In genomic region chr5:10578869-10579268, GRCh38 we compare ENCODE assay signal across 11 cellular contexts. TPM values are rescaled to one million over a fixed set of nuclear protein-coding genes. Genes with fewer than 3 reads are reported as not detected.
A peak's percentile ranks its signal among the peaks of the same experiment; 100 is the strongest.
DNase-seq lines count a peak whose midpoint lies in the region; ATAC-seq lines count a peak whose summit lies in the region.
"Had no signal": no experiment of that assay in that cellular context is flagged by ENCODE, and none has a peak within 500 bp of the region (broad histone marks: within the 10 kb centered on the region; RNA-seq: fewer than 3 reads in every experiment).

No MANE protein-coding gene starts in this region.

- ATAC-seq in activated T-cell treated with anti-CD3 and anti-CD28 coated beads, Interleukin-2, amount 50 U/mL, for 72 hours (replicated peaks in 1 of 2) = no peak
- ATAC-seq in HG02610 (IDR thresholded peaks at IDR 0.05; ENCODE audit: unreplicated experiment) = peak; percentile 52
- peak; percentile 87 for ATAC-seq in stimulated activated memory B cell treated with anti-CD40 and anti-IgM and Interleukin-4, amounts not matched to agents 10 μg/mL and 1 μg/mL and 100 μg/mL, for 72 hours

- H3K27me3 ChIP-seq in HAP-1 (ENCODE audit: low read depth) = no peaks in the 10 kb centered on the region
- H3K27me3 ChIP-seq: upper lobe of left lung had no signal

- no peaks in the 10 kb centered on the region for H3K4me1 ChIP-seq in HAP-1

- no peak overlapping the region for H3K27ac Mint-ChIP-seq in activated T-cell treated with anti-CD3 and anti-CD28 coated beads, Interleukin-2, amount 50 U/mL, for 72 hours
- no peak overlapping the region for H3K27ac Mint-ChIP-seq in activated T-cell treated with anti-CD3 and anti-CD28 coated beads, Interleukin-2, amount 50 U/mL, for 24 hours
- peak overlapping the region; percentile 73 to 92 (median 91) for H3K27ac Mint-ChIP-seq in IgD-negative memory B cell
- peak overlapping the region; percentile 72 for H3K27ac Mint-ChIP-seq in stimulated activated memory B cell treated with anti-CD40 and anti-IgM and Interleukin-4, amounts not matched to agents 10 μg/mL and 1 μg/mL and 100 μg/mL, for 72 hours

- H3K36me3 Mint-ChIP-seq in activated T-cell treated with anti-CD3 and anti-CD28 coated beads, Interleukin-2, amount 50 U/mL, for 72 hours (ENCODE audit: insufficient read depth in 2 of 2) = peaks cover 2 to 3% of the 10 kb centered on the region in 2 donors
- H3K36me3 Mint-ChIP-seq in activated T-cell treated with anti-CD3 and anti-CD28 coated beads, Interleukin-2, amount 50 U/mL, for 24 hours (ENCODE audit: low read depth) = no peaks in the 10 kb centered on the region
- peaks cover 3% of the 10 kb centered on the region for H3K36me3 Mint-ChIP-seq in IgD-negative memory B cell
- peaks cover 51% of the 10 kb centered on the region for H3K36me3 Mint-ChIP-seq in stimulated activated memory B cell treated with anti-CD40 and anti-IgM and Interleukin-4, amounts not matched to agents 10 μg/mL and 1 μg/mL and 100 μg/mL, for 72 hours

- in situ Hi-C loops in HAP-1 (cut with MboI; ENCODE audit: low sequenced_read_pairs) = no loop called here

- H3K27me3 Mint-ChIP-seq in activated T-cell treated with anti-CD3 and anti-CD28 coated beads, Interleukin-2, amount 50 U/mL, for 72 hours (ENCODE audit: low read depth) = peaks cover 5% of the 10 kb centered on the region
- peaks cover 13% of the 10 kb centered on the region for H3K27me3 Mint-ChIP-seq in activated T-cell treated with anti-CD3 and anti-CD28 coated beads, Interleukin-2, amount 50 U/mL, for 24 hours
- peaks cover 3% of the 10 kb centered on the region for H3K27me3 Mint-ChIP-seq in IgD-negative memory B cell
- H3K27me3 Mint-ChIP-seq in stimulated activated memory B cell treated with anti-CD40 and anti-IgM and Interleukin-4, amounts not matched to agents 10 μg/mL and 1 μg/mL and 100 μg/mL, for 72 hours = no peaks in the 10 kb centered on the region

- H3K9me3 Mint-ChIP-seq in activated T-cell treated with anti-CD3 and anti-CD28 coated beads, Interleukin-2, amount 50 U/mL, for 72 hours = no peaks in the 10 kb centered on the region
- H3K9me3 Mint-ChIP-seq in activated T-cell treated with anti-CD3 and anti-CD28 coated beads, Interleukin-2, amount 50 U/mL, for 24 hours = no peaks in the 10 kb centered on the region
- no peaks in the 10 kb centered on the region for H3K9me3 Mint-ChIP-seq in IgD-negative memory B cell
- no peaks in the 10 kb centered on the region for H3K9me3 Mint-ChIP-seq in stimulated activated memory B cell treated with anti-CD40 and anti-IgM and Interleukin-4, amounts not matched to agents 10 μg/mL and 1 μg/mL and 100 μg/mL, for 72 hours

- H3K4me3 ChIP-seq in HAP-1 = no peak overlapping the region
- H3K4me3 ChIP-seq: upper lobe of left lung had no signal

- H3K4me3 Mint-ChIP-seq in activated T-cell treated with anti-CD3 and anti-CD28 coated beads, Interleukin-2, amount 50 U/mL, for 72 hours = peak overlapping the region; percentile 34 to 82
- H3K4me3 Mint-ChIP-seq in activated T-cell treated with anti-CD3 and anti-CD28 coated beads, Interleukin-2, amount 50 U/mL, for 24 hours = no peak overlapping the region
- peak overlapping the region; percentile 57 to 84 (median 68) for H3K4me3 Mint-ChIP-seq in IgD-negative memory B cell
- peak overlapping the region; percentile 63 for H3K4me3 Mint-ChIP-seq in stimulated activated memory B cell treated with anti-CD40 and anti-IgM and Interleukin-4, amounts not matched to agents 10 μg/mL and 1 μg/mL and 100 μg/mL, for 72 hours

- no peak for DNase-seq in activated T-cell treated with anti-CD3 and anti-CD28 coated beads, Interleukin-2, amount 50 U/mL, for 72 hours
- no peak for DNase-seq in activated T-cell treated with anti-CD3 and anti-CD28 coated beads, Interleukin-2, amount 50 U/mL, for 24 hours
- DNase-seq in HAP-1 (ENCODE audit: low spot score in 2 of 2) (no peak), NCI-H1092 treated with DMSO at 0.1 percent for 48 hours (lab: John Stamatoyannopoulos, UW) (no peak)
- no peak for DNase-seq in stimulated activated CD4-positive, alpha-beta T cell treated with anti-CD3 and anti-CD28 coated beads, Interleukin-1b, Interleukin-23, amount 100 ng/mL, for 48 hours
- DNase-seq: activated CD4-positive, alpha-beta T cell treated with anti-CD3 and anti-CD28 coated beads for 4 hours; OCI-M1 had no signal

- H3K9me3 ChIP-seq in HAP-1 = no peaks in the 10 kb centered on the region
- H3K9me3 ChIP-seq: upper lobe of left lung had no signal

- H3K4me1 Mint-ChIP-seq in activated T-cell treated with anti-CD3 and anti-CD28 coated beads, Interleukin-2, amount 50 U/mL, for 72 hours (ENCODE audit: low read depth) = peaks cover 52% of the 10 kb centered on the region
- peaks cover 51% of the 10 kb centered on the region for H3K4me1 Mint-ChIP-seq in activated T-cell treated with anti-CD3 and anti-CD28 coated beads, Interleukin-2, amount 50 U/mL, for 24 hours (ENCODE audit: low read depth)
- H3K4me1 Mint-ChIP-seq in IgD-negative memory B cell = peaks cover 61 to 66% (median 62%) of the 10 kb centered on the region in 3 donors
- H3K4me1 Mint-ChIP-seq in stimulated activated memory B cell treated with anti-CD40 and anti-IgM and Interleukin-4, amounts not matched to agents 10 μg/mL and 1 μg/mL and 100 μg/mL, for 72 hours = peaks cover 91% of the 10 kb centered on the region

- no peaks in the 10 kb centered on the region for H3K36me3 ChIP-seq in HAP-1 (replicated peaks)
- H3K36me3 ChIP-seq: upper lobe of left lung had no signal

RNA-seq across cellular contexts. Expression of gene ANKRD33B, which starts 15.0 kb away (rescaled TPM):
- total RNA-seq in activated T-cell treated with anti-CD3 and anti-CD28 coated beads, Interleukin-2, amount 50 U/mL, for 72 hours = 10 to 100 TPM in 1 of 2 donors, 1 to 10 TPM in 1; 6.2 to 12.0 TPM
- polyA plus RNA-seq in IgD-negative memory B cell = 1.5 TPM

Comparison
In these comparisons a context has a peak if more than half of its experiments do, and no peak if none do; other contexts are left out.
1. ATAC-seq: peak in HG02610 (single experiment) and stimulated activated memory B cell treated with anti-CD40 and anti-IgM and Interleukin-4, amounts not matched to agents 10 μg/mL and 1 μg/mL and 100 μg/mL, for 72 hours (single experiment); none in activated T-cell treated with anti-CD3 and anti-CD28 coated beads, Interleukin-2, amount 50 U/mL, for 72 hours (0 of 2).
2. H3K27ac Mint-ChIP-seq: peak in IgD-negative memory B cell (3 of 3) and stimulated activated memory B cell treated with anti-CD40 and anti-IgM and Interleukin-4, amounts not matched to agents 10 μg/mL and 1 μg/mL and 100 μg/mL, for 72 hours (single experiment); none in activated T-cell treated with anti-CD3 and anti-CD28 coated beads, Interleukin-2, amount 50 U/mL, for 72 hours (single experiment) and activated T-cell treated with anti-CD3 and anti-CD28 coated beads, Interleukin-2, amount 50 U/mL, for 24 hours (single experiment).